In the genomic region with DNA sequence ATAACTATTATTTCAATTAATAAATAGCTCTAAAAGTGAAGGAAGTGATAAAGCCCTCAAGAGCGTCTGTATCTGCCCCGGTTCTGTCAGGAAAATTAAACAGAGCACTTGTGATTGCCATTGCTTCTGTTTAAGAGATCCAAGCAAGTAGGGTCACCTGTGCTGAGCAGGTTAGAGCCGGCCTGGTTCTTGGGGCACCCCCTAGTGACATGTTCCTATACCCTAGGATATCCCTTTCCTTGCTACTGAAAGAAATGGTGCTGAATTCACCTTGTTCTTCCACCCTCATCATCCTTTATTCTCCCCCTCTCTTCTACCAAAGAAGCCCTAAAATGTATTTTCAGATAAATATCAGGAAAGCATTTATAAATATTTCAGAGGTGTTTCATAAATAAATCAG, we compare ENCODE assay signal across 10 cellular contexts.
DNase-seq lines count a peak whose midpoint lies in the region; ATAC-seq, FAIRE-seq and TF ChIP-seq lines count a peak whose summit lies in the region.
"Had no signal": no experiment of that assay in that cellular context is flagged by ENCODE, and none has a peak within 500 bp of the region (broad histone marks: within the 10 kb centered on the region; RNA-seq: fewer than 3 reads in every experiment).

No MANE protein-coding gene starts in this region.

- no peaks in the 10 kb centered on the region for H4K20me1 ChIP-seq in HepG2 (ENCODE audit: insufficient read depth, low read length)

- H3K27ac Mint-ChIP-seq in activated CD8-positive, alpha-beta T cell treated with anti-CD3 and anti-CD28 coated beads, Interleukin-2, amount 10 ng/mL, durations not matched to agents 7 days and 5 days, result no peak overlapping the region

- no peak overlapping the region for H3K4me3 ChIP-seq in HepG2 (replicated peaks in 1 of 3; ENCODE audit: insufficient read depth in 1 of 3, low read depth in 2 of 3, low read length in 3 of 3)
- H3K4me3 ChIP-seq: dorsolateral prefrontal cortex had no signal

- peaks cover 33% of the 10 kb centered on the region for H3K4me1 Mint-ChIP-seq in activated CD8-positive, alpha-beta T cell treated with anti-CD3 and anti-CD28 coated beads, Interleukin-2, amount 10 ng/mL, durations not matched to agents 7 days and 5 days (ENCODE audit: low read depth)

- TF ChIP-seq EP300 in HepG2 (IDR thresholded peaks at IDR 0.05; ENCODE audit: low read depth in 2 of 2, low read length in 2 of 2) (no peak), HepG2 (CRISPR knock-in tag; IDR thresholded peaks at IDR 0.05; ENCODE audit: borderline replicate concordance) (no peak)

- H3K79me2 ChIP-seq in HepG2 (ENCODE audit: insufficient read depth, low read length), result no peaks in the 10 kb centered on the region

- no peak for FAIRE-seq in HepG2 (lab: Jason Lieb, UNC)
- FAIRE-seq: RCC 7860 had no signal

- no peak overlapping the region for H3K9ac ChIP-seq in HepG2 (ENCODE audit: insufficient read depth, low read depth, low read length)

- H3K36me3 Mint-ChIP-seq in activated CD8-positive, alpha-beta T cell treated with anti-CD3 and anti-CD28 coated beads, Interleukin-2, amount 10 ng/mL, durations not matched to agents 7 days and 5 days (ENCODE audit: low read depth), result no peaks in the 10 kb centered on the region

- H3K9me3 ChIP-seq in HepG2 (ENCODE audit: low read length), result no peaks in the 10 kb centered on the region

- no peak for TF ChIP-seq POLR2A in HepG2 (IDR thresholded peaks at IDR 0.05; ENCODE audit: insufficient read depth in 1 of 2, low read depth in 2 of 2, low read length in 2 of 2)

- peaks cover 0 to 9% of the 10 kb centered on the region in 2 experiments; a peak in 2 of 5 replicates for H3K27me3 ChIP-seq in HepG2 (ENCODE audit: control insufficient read depth in 1 of 2, insufficient read depth in 2 of 2, low read length in 2 of 2)

- in situ Hi-C loops in HepG2 (cut with HindIII; ENCODE audit: extremely low pct_ligation_motif_present, low pct_unique_long_range_greater_than_20kb), result no loop called here

- no TSS peak for BruUV-seq in HepG2 (replicated peaks; lab: Mats Ljungman, UMichigan)

- 49% methylated on average over 3 of the region's 3 CpGs for WGBS in HepG2 (ENCODE audit: low lambda C conversion rate)

- CTCF ChIA-PET in activated CD8-positive, alpha-beta T cell treated with anti-CD3 and anti-CD28 coated beads, Interleukin-2, amount 10 ng/mL, durations not matched to agents 7 days and 5 days (lab: Charles Lee), result interaction anchor here (0.9 to 3.8 kb wide), 5 partner anchors 12 to 320 kb away, joined by 3 to 28 read pairs (median 3); no protein-coding TSS in a partner anchor
- CTCF ChIA-PET in HepG2 (lab: Yijun Ruan, JAX; ENCODE audit: low intra/inter-chr PET ratio, low total read pairs), result no interaction called here

- H3K4me3 Mint-ChIP-seq in activated CD8-positive, alpha-beta T cell treated with anti-CD3 and anti-CD28 coated beads, Interleukin-2, amount 10 ng/mL, durations not matched to agents 7 days and 5 days, result no peak overlapping the region

- DNase-seq in GM10266 (ENCODE audit: extremely low spot score) (no peak), HepG2 (ENCODE audit: low spot score) (no peak)
- peak; percentile 44 for DNase-seq in activated CD8-positive, alpha-beta T cell treated with anti-CD3 and anti-CD28 coated beads, Interleukin-2, amount 10 ng/mL, durations not matched to agents 7 days and 5 days
- DNase-seq: dorsolateral prefrontal cortex had no signal

- intact Hi-C loops in HepG2 (cut with micrococcal nuclease; ENCODE audit: unreplicated experiment), result loop anchor here (1.0 kb wide), 1 partner anchor 244 kb away; no protein-coding TSS in a partner anchor

- no peak overlapping the region for H3K4me2 ChIP-seq in HepG2 (ENCODE audit: low read depth, low read length)

- peak; percentile 37 for TF ChIP-seq CTCF in GM10266 (IDR thresholded peaks at IDR 0.05; ENCODE audit: control insufficient read depth, insufficient read depth, low read depth, missing control alignments)
- TF ChIP-seq CTCF in LNCAP (IDR thresholded peaks at IDR 0.05), result peak; percentile 46; the same call in 1 of the 2 replicates
- peak; percentile 60 for TF ChIP-seq CTCF in HepG2 (CRISPR knock-in tag; IDR thresholded peaks at IDR 0.05)

- H3K27ac ChIP-seq in HepG2 (ENCODE audit: extremely low read length, insufficient read depth, low read length), result no peak overlapping the region
- H3K27ac ChIP-seq: dorsolateral prefrontal cortex had no signal

- POLR2A ChIA-PET in activated CD8-positive, alpha-beta T cell treated with anti-CD3 and anti-CD28 coated beads, Interleukin-2, amount 10 ng/mL, durations not matched to agents 7 days and 5 days (lab: Charles Lee), result no interaction called here
- POLR2A ChIA-PET in HepG2 (lab: Yijun Ruan, JAX), result no interaction called here

- TF ChIP-seq RAD21 in HepG2 (CRISPR knock-in tag; IDR thresholded peaks at IDR 0.05), result no peak

- H3K9me3 Mint-ChIP-seq in activated CD8-positive, alpha-beta T cell treated with anti-CD3 and anti-CD28 coated beads, Interleukin-2, amount 10 ng/mL, durations not matched to agents 7 days and 5 days (ENCODE audit: insufficient read depth), result no peaks in the 10 kb centered on the region

- H3K4me1 ChIP-seq in HepG2 (ENCODE audit: insufficient read depth, low read length), result no peaks in the 10 kb centered on the region

- H3K36me3 ChIP-seq in HepG2 (replicated peaks in 1 of 2; ENCODE audit: control insufficient read depth in 1 of 2, insufficient read depth in 2 of 2, low read length in 2 of 2), result no peaks in the 10 kb centered on the region

- peaks cover 6% of the 10 kb centered on the region for H3K27me3 Mint-ChIP-seq in activated CD8-positive, alpha-beta T cell treated with anti-CD3 and anti-CD28 coated beads, Interleukin-2, amount 10 ng/mL, durations not matched to agents 7 days and 5 days (ENCODE audit: low read depth)

- ATAC-seq in activated CD8-positive, alpha-beta T cell treated with anti-CD3 and anti-CD28 coated beads, Interleukin-2, amount 10 ng/mL, durations not matched to agents 7 days and 5 days, result peak; percentile 67
- ATAC-seq in HepG2 (peak; percentile 59; the same call in 2 of the 3 replicates), HG02970 (IDR thresholded peaks at IDR 0.05; ENCODE audit: low FRiP score, unreplicated experiment) (no peak), HG02678 (IDR thresholded peaks at IDR 0.05; ENCODE audit: unreplicated experiment) (no peak), GM21576 (IDR thresholded peaks at IDR 0.05; ENCODE audit: unreplicated experiment) (no peak), GM21528 (IDR thresholded peaks at IDR 0.05; ENCODE audit: low FRiP score, unreplicated experiment) (no peak)

- no peak overlapping the region for H2AFZ ChIP-seq in HepG2 (ENCODE audit: low read length)

TF ChIP-seq in HepG2, 621 proteins besides CTCF, POLR2A, EP300 and RAD21 (continues in another document):
- peak; percentile 69 for TF ChIP-seq STAG1 (CRISPR knock-in tag; IDR thresholded peaks at IDR 0.05)
- no peak for TF ChIP-seq AGO1 (IDR thresholded peaks at IDR 0.05; ENCODE audit: low read depth, low read length, poor library complexity, severe bottlenecking)
- TF ChIP-seq, protein P1, sequence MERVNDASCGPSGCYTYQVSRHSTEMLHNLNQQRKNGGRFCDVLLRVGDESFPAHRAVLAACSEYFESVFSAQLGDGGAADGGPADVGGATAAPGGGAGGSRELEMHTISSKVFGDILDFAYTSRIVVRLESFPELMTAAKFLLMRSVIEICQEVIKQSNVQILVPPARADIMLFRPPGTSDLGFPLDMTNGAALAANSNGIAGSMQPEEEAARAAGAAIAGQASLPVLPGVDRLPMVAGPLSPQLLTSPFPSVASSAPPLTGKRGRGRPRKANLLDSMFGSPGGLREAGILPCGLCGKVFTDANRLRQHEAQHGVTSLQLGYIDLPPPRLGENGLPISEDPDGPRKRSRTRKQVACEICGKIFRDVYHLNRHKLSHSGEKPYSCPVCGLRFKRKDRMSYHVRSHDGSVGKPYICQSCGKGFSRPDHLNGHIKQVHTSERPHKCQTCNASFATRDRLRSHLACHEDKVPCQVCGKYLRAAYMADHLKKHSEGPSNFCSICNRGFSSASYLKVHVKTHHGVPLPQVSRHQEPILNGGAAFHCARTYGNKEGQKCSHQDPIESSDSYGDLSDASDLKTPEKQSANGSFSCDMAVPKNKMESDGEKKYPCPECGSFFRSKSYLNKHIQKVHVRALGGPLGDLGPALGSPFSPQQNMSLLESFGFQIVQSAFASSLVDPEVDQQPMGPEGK (CRISPR knock-in tag; IDR thresholded peaks at IDR 0.05), result no peak
- TF ChIP-seq RFX1 (IDR thresholded peaks at IDR 0.05), result no peak
- no peak for TF ChIP-seq ZNF547 (CRISPR knock-in tag; IDR thresholded peaks at IDR 0.05)
- TF ChIP-seq, protein P2, sequence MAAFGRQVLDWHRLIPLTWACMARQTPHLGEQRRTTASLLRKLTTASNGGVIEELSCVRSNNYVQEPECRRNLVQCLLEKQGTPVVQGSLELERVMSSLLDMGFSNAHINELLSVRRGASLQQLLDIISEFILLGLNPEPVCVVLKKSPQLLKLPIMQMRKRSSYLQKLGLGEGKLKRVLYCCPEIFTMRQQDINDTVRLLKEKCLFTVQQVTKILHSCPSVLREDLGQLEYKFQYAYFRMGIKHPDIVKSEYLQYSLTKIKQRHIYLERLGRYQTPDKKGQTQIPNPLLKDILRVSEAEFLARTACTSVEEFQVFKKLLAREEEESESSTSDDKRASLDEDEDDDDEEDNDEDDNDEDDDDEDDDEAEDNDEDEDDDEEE (CRISPR knock-in tag; IDR thresholded peaks at IDR 0.05), result no peak
- TF ChIP-seq NFIC (IDR thresholded peaks at IDR 0.05; ENCODE audit: low read length), result no peak
- no peak for TF ChIP-seq HNF4A (CRISPR knock-in tag; IDR thresholded peaks at IDR 0.05)

Comparison
In these comparisons a context has a peak if more than half of its experiments do, and no peak if none do; other contexts are left out.
1. ATAC-seq: peak in activated CD8-positive, alpha-beta T cell treated with anti-CD3 and anti-CD28 coated beads, Interleukin-2, amount 10 ng/mL, durations not matched to agents 7 days and 5 days (single experiment) and HepG2 (single experiment); none in HG02970 (single experiment), HG02678 (single experiment), GM21576 (single experiment) and GM21528 (single experiment).
2. Peak in every context shown above with its lines, with median percentiles within 50 percentile points of each other: CTCF ChIP-seq.